Comparison of ENCODE assay signal across 24 cellular contexts in the genomic region with DNA sequence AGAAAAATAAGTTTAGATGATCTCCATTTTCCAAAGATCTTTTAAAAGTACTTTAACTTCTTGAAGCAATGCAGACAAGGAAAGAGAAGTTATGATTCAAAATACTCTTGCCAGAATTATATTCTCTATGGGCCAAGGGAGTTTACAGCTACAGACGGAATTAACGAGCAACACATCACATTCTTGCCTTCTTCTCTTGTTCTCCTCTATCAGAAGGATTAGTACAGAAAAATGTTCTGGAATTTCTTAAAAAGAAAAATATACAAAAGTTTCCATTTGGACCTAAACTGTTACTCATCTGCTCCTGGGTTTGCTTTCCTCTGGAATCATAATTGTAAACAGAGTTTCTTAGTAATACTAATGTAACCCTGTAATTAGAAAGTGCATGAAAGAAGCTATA.
DNase-seq lines count a peak whose midpoint lies in the region; ATAC-seq and TF ChIP-seq lines count a peak whose summit lies in the region.
"Had no signal": no experiment of that assay in that cellular context is flagged by ENCODE, and none has a peak within 500 bp of the region (broad histone marks: within the 10 kb centered on the region; RNA-seq: fewer than 3 reads in every experiment).

No MANE protein-coding gene starts in this region.

- H3K4me1 ChIP-seq in smooth muscle cell (ENCODE audit: low read depth) = no peaks in the 10 kb centered on the region
- H3K4me1 ChIP-seq in upper lobe of right lung = peaks cover 6% of the 10 kb centered on the region
- H3K4me1 ChIP-seq: BE2C had no signal

- no peaks in the 10 kb centered on the region for H3K36me3 ChIP-seq in smooth muscle cell (ENCODE audit: low read depth)
- H3K36me3 ChIP-seq in upper lobe of right lung = no peaks in the 10 kb centered on the region
- H3K36me3 ChIP-seq: BE2C had no signal

- WGBS in smooth muscle cell (ENCODE audit: low lambda C conversion rate) = 25% methylated on average over 2 of the region's 2 CpGs

- H2AFZ ChIP-seq in smooth muscle cell (ENCODE audit: low read depth) = peak overlapping the region; percentile 84
- H2AFZ ChIP-seq: PC-9 had no signal

- H3F3A ChIP-seq in smooth muscle cell (ENCODE audit: low read depth) = no peaks in the 10 kb centered on the region

- no peaks in the 10 kb centered on the region for H3K79me2 ChIP-seq in smooth muscle cell (ENCODE audit: low read depth)

- no peak overlapping the region for H3K9ac ChIP-seq in smooth muscle cell (ENCODE audit: low read depth)
- H3K9ac ChIP-seq: KMS-11 had no signal

- intact Hi-C loops in upper lobe of right lung (cut with DNase I) = no loop called here

- TF ChIP-seq CTCF in smooth muscle cell (IDR thresholded peaks at IDR 0.05; ENCODE audit: borderline replicate concordance, insufficient read depth, poor library complexity, severe bottlenecking) (no peak), upper lobe of right lung (IDR thresholded peaks at IDR 0.05) (no peak)

- H3K9me3 ChIP-seq in smooth muscle cell (replicated peaks; ENCODE audit: low read depth) = no peaks in the 10 kb centered on the region
- H3K9me3 ChIP-seq in upper lobe of right lung = no peaks in the 10 kb centered on the region
- H3K9me3 ChIP-seq: BE2C had no signal

- H3K4me2 ChIP-seq in smooth muscle cell = peak overlapping the region; percentile 56
- H3K4me2 ChIP-seq: KMS-11, PC-9 had no signal

- H3K27ac ChIP-seq in smooth muscle cell (ENCODE audit: low read depth) = peak overlapping the region; percentile 35
- H3K27ac ChIP-seq in upper lobe of right lung = no peak overlapping the region
- H3K27ac ChIP-seq: KMS-11, PC-9 had no signal

- ATAC-seq in esophagus mucosa (no peak), upper lobe of right lung (no peak), HG02798 (IDR thresholded peaks at IDR 0.05; ENCODE audit: poor library complexity, unreplicated experiment) (no peak)
- ATAC-seq: GM12878, HCT116 had no signal

- DNase-seq in dedifferentiated amniotic fluid mesenchymal stem cell (ENCODE audit: extremely low spot score) = peak; percentile 45
- DNase-seq in fibroblast of the conjunctiva (ENCODE audit: low read depth) = peak; percentile 2
- no peak for DNase-seq in smooth muscle cell (lab: John Stamatoyannopoulos, UW; ENCODE audit: unreplicated experiment)
- DNase-seq in upper lobe of right lung = no peak
- DNase-seq in OCI-M2 (lab: John Stamatoyannopoulos, UW; ENCODE audit: unreplicated experiment) = no peak
- DNase-seq: BE2C; CD8-positive, alpha-beta memory T cell; DMS 273 treated with DMSO at 0.1 percent for 48 hours; DMS79; EL; GDM1; MM.1S; NCI-H2029 treated with DMSO at 0.1 percent for 48 hours; NCI-H446 treated with DMSO at 0.1 percent for 48 hours; NCI-H526; NCI-H82; NK-92 treated with Interleukin-12 subunit alpha and Interleukin-12 subunit beta, amount 100 ng/mL, for 24 hours; PC-9; SHP77 had no signal

- H3K4me3 ChIP-seq in smooth muscle cell (no peak overlapping the region), upper lobe of right lung (no peak overlapping the region)
- H3K4me3 ChIP-seq: GM12878, PC-9 had no signal

- H3K27me3 ChIP-seq in smooth muscle cell (ENCODE audit: low read depth) (no peaks in the 10 kb centered on the region), upper lobe of right lung (no peaks in the 10 kb centered on the region)
- H3K27me3 ChIP-seq: BE2C had no signal

- no peaks in the 10 kb centered on the region for H4K20me1 ChIP-seq in smooth muscle cell (ENCODE audit: low read depth)

Comparison
In these comparisons a context has a peak if more than half of its experiments do, and no peak if none do; other contexts are left out.
1. DNase-seq: peak in dedifferentiated amniotic fluid mesenchymal stem cell (single experiment) and fibroblast of the conjunctiva (single experiment); none in smooth muscle cell (single experiment), upper lobe of right lung (single experiment) and OCI-M2 (single experiment).